ENCODE assay signal across 8 cellular contexts in genomic region chr10:76432274-76433012, GRCh38.
DNase-seq lines count a peak whose midpoint lies in the region; ATAC-seq and TF ChIP-seq lines count a peak whose summit lies in the region.

No MANE protein-coding gene starts in this region.

- H4K91ac ChIP-seq in trophoblast cell (ENCODE audit: low read depth, low read length), result peak overlapping the region; percentile 98

- H3K27me3 ChIP-seq in gastroesophageal sphincter, result no peaks in the 10 kb centered on the region
- no peaks in the 10 kb centered on the region for H3K27me3 ChIP-seq in trophoblast cell (ENCODE audit: insufficient read depth, low read length)

- no peak for TF ChIP-seq EP300 in gastroesophageal sphincter (IDR thresholded peaks at IDR 0.05)

- H3K36me3 ChIP-seq in gastroesophageal sphincter, result no peaks in the 10 kb centered on the region
- H3K36me3 ChIP-seq in trophoblast cell (ENCODE audit: control insufficient read depth in 1 of 2, insufficient read depth in 2 of 2, low read length in 2 of 2), result no peaks in the 10 kb centered on the region

- peak overlapping the region; percentile 99 for H2BK12ac ChIP-seq in trophoblast cell (ENCODE audit: low read length)

- peak overlapping the region; percentile 67 to 80 (median 75) for H3K27ac ChIP-seq in gastroesophageal sphincter
- peak overlapping the region; percentile 99 for H3K27ac ChIP-seq in trophoblast cell (ENCODE audit: low read depth, low read length)

- 36 to 87% methylated on average over 3 of the region's 6 CpGs for WGBS in gastroesophageal sphincter (ENCODE audit: low coverage in 1 of 2), 2 donors
- no CpG with 5 or more reads among the region's 6 CpGs for WGBS in trophoblast cell (ENCODE audit: extremely low coverage, insufficient coverage, insufficient read length)

- H3K4me3 ChIP-seq in gastroesophageal sphincter, result no peak overlapping the region
- H3K4me3 ChIP-seq in trophoblast cell (ENCODE audit: low read depth, low read length), result no peak overlapping the region

- H2BK120ac ChIP-seq in trophoblast cell (ENCODE audit: insufficient read depth, low read length, poor library complexity), result peak overlapping the region; percentile 98

- H3K79me1 ChIP-seq in trophoblast cell (ENCODE audit: low read length), result peaks cover 34% of the 10 kb centered on the region

- H4K8ac ChIP-seq in trophoblast cell (ENCODE audit: low read depth, low read length), result peak overlapping the region; percentile 77

- peak; percentile 38 for DNase-seq in ELF-1 (ENCODE audit: low read depth, low spot score)
- DNase-seq in SW480 (ENCODE audit: low spot score), result peak; percentile 56
- DNase-seq in trophoblast cell, result peak; percentile 45 to 51
- DNase-seq in HuH-7.5 (ENCODE audit: low spot score), result no peak

- peak overlapping the region; percentile 87 for H3K18ac ChIP-seq in trophoblast cell (ENCODE audit: low read length)

- ATAC-seq in gastroesophageal sphincter, result peak; percentile 89
- no peak for ATAC-seq in HG03378 (IDR thresholded peaks at IDR 0.05; ENCODE audit: unreplicated experiment)
- ATAC-seq in HG02938 (IDR thresholded peaks at IDR 0.05; ENCODE audit: unreplicated experiment), result no peak
- ATAC-seq in HG03280 (IDR thresholded peaks at IDR 0.05; ENCODE audit: unreplicated experiment), result no peak

- H3K9me3 ChIP-seq in gastroesophageal sphincter, result no peaks in the 10 kb centered on the region
- H3K9me3 ChIP-seq in trophoblast cell (ENCODE audit: insufficient read depth, low read depth, low read length), result no peaks in the 10 kb centered on the region

- H4K12ac ChIP-seq in trophoblast cell (ENCODE audit: low read depth, low read length), result peak overlapping the region; percentile 74

- TF ChIP-seq CTCF in gastroesophageal sphincter (IDR thresholded peaks at IDR 0.05), result no peak

- H3K9ac ChIP-seq in trophoblast cell (ENCODE audit: low read length), result no peak overlapping the region

- H2AFZ ChIP-seq in trophoblast cell (ENCODE audit: insufficient read depth, low read length, poor library complexity), result peak overlapping the region; percentile 32

- H3K4me2 ChIP-seq in trophoblast cell (ENCODE audit: low read length), result peak overlapping the region; percentile 39

- TF ChIP-seq POLR2A in gastroesophageal sphincter (IDR thresholded peaks at IDR 0.05), result no peak

- peak overlapping the region; percentile 89 for H3K14ac ChIP-seq in trophoblast cell (ENCODE audit: low read length)

- H2BK5ac ChIP-seq in trophoblast cell (ENCODE audit: low read depth, low read length, poor library complexity), result peak overlapping the region; percentile 98

- peak overlapping the region; percentile 88 for H3K4ac ChIP-seq in trophoblast cell (ENCODE audit: low read depth, low read length)

- no peak overlapping the region for H3K23ac ChIP-seq in trophoblast cell (ENCODE audit: low read length)

- peak overlapping the region; percentile 93 for H2AK5ac ChIP-seq in trophoblast cell (ENCODE audit: low read length)

- H3K4me1 ChIP-seq in gastroesophageal sphincter (peaks cover 20 to 69% (median 23%) of the 10 kb centered on the region in 3 donors), trophoblast cell (ENCODE audit: control insufficient read depth in 1 of 2, insufficient read depth in 2 of 2, low read length in 2 of 2) (peaks cover 23 to 31% of the 10 kb centered on the region in 2 experiments)

- peaks cover 8% of the 10 kb centered on the region for H3K79me2 ChIP-seq in trophoblast cell (ENCODE audit: control insufficient read depth, insufficient read depth, low read length, poor library complexity)
